Comparison of ENCODE assay signal across 1 cellular context in genomic region chr15:42548258-42549051, GRCh38.
TF ChIP-seq lines count a peak whose summit lies in the region.

HAUS2 (plus strand) TSS chr15:42548838; CDS start chr15:42548873, 35 bp downstream.
LRRC57 (minus strand) TSS chr15:42548793; CDS start chr15:42548434, 359 bp downstream.

TF ChIP-seq in H1, 55 proteins besides CTCF, POLR2A, EP300 and RAD21:
- TF ChIP-seq FOSL1 (IDR thresholded peaks at IDR 0.05; ENCODE audit: insufficient read depth, low read depth, low read length) (no peak), TAF1 (IDR thresholded peaks at IDR 0.05; ENCODE audit: low read depth, low read length) (peak; percentile 96), POLR2AphosphoS5 (IDR thresholded peaks at IDR 0.05; ENCODE audit: low read depth, low read length) (peak; percentile 91), JUND (IDR thresholded peaks at IDR 0.05; ENCODE audit: low read length) (peak; percentile 93), ASH2L (IDR thresholded peaks at IDR 0.05; ENCODE audit: low read length) (peak; percentile 89), PHF8 (conservative IDR thresholded peaks at IDR 0.05; ENCODE audit: low read depth, low read length) (peak; percentile 99), EGR1 (IDR thresholded peaks at IDR 0.05; ENCODE audit: borderline replicate concordance, low read depth, low read length) (no peak), HDAC2 (IDR thresholded peaks at IDR 0.05; ENCODE audit: borderline replicate concordance in 1 of 2, low read depth in 2 of 2, low read length in 2 of 2) (peak in 1 of 2 experiments; percentile 66; a peak in 1 of 4 replicates), BACH1 (IDR thresholded peaks at IDR 0.05; ENCODE audit: low read length) (no peak), CTBP2 (IDR thresholded peaks at IDR 0.05; ENCODE audit: borderline replicate concordance, insufficient read depth, insufficient read length, low read length) (no peak), RBBP5 (IDR thresholded peaks at IDR 0.05; ENCODE audit: borderline replicate concordance, low read depth, low read length) (peak; percentile 95), KDM1A (IDR thresholded peaks at IDR 0.05; ENCODE audit: borderline replicate concordance, low read length) (no peak), SRF (IDR thresholded peaks at IDR 0.05; ENCODE audit: low read depth, low read length) (peak; percentile 69), MAFK (IDR thresholded peaks at IDR 0.05; ENCODE audit: low read depth, low read length) (no peak), MAX (IDR thresholded peaks at IDR 0.05) (peak; percentile 52), TAF7 (optimal IDR thresholded peaks at IDR 0.05; ENCODE audit: borderline replicate concordance, low read depth, low read length) (peak; percentile 88), CHD2 (IDR thresholded peaks at IDR 0.05; ENCODE audit: low read length) (no peak), RFX5 (IDR thresholded peaks at IDR 0.05; ENCODE audit: borderline replicate concordance, low read depth, low read length) (no peak), EZH2 (IDR thresholded peaks at IDR 0.05; ENCODE audit: low read depth, low read length, severe bottlenecking) (no peak), SP2 (IDR thresholded peaks at IDR 0.05; ENCODE audit: low read length) (no peak), HDAC6 (IDR thresholded peaks at IDR 0.05; ENCODE audit: low read depth, low read length) (no peak), SAP30 (IDR thresholded peaks at IDR 0.05; ENCODE audit: insufficient read depth, insufficient replicate concordance, low read length) (peak; percentile 37), CHD7 (IDR thresholded peaks at IDR 0.05; ENCODE audit: insufficient replicate concordance, low read length) (no peak), CREB1 (IDR thresholded peaks at IDR 0.05) (peak; percentile 98), KDM5A (IDR thresholded peaks at IDR 0.05; ENCODE audit: low read length) (peak; percentile 90), SP4 (IDR thresholded peaks at IDR 0.05; ENCODE audit: low read length) (0 out of 2 replicates have a peak, but pooled peaks have one; percentile 32), SIN3A (conservative IDR thresholded peaks at IDR 0.05 in 1 of 2, IDR thresholded peaks at IDR 0.05 in 1 of 2; ENCODE audit: low read depth in 1 of 2, low read length in 2 of 2) (peak; percentile 58 to 95; a peak in 2 of 4 replicates), SP1 (IDR thresholded peaks at IDR 0.05; ENCODE audit: low read depth, low read length) (0 out of 2 replicates have a peak, but pooled peaks have one; percentile 35), TBP (IDR thresholded peaks at IDR 0.05; ENCODE audit: low read depth, low read length) (peak; percentile 84), E2F6 (IDR thresholded peaks at IDR 0.05) (peak; percentile 35; the same call in 1 of the 2 replicates), ATF3 (IDR thresholded peaks at IDR 0.05; ENCODE audit: insufficient read depth, low read depth, low read length) (peak; percentile 68), YY1 (IDR thresholded peaks at IDR 0.05; ENCODE audit: low read depth, low read length) (peak; percentile 88), SIX5 (IDR thresholded peaks at IDR 0.05; ENCODE audit: low read depth, low read length) (no peak), ATF2 (IDR thresholded peaks at IDR 0.05; ENCODE audit: low read length) (peak; percentile 88; the same call in 1 of the 2 replicates)
